Comparison of ENCODE assay signal across 8 cellular contexts in the genomic region with DNA sequence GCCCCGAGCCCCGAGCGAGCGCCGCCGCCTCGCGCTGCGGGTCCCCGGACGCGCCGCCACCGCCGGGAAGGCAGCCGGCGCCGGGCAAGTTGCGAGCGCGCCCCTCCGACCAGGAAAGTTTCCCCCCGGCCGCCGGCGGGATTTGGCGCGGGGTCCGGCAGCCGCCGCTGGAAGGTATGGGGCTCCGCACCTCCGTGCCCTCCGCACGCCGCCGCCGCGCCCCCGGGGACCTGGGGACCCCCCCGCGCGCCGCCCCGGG. TPM values are rescaled to one million over a fixed set of nuclear protein-coding genes. Genes with fewer than 3 reads are reported as not detected.
A peak's percentile ranks its signal among the peaks of the same experiment; 100 is the strongest.
DNase-seq lines count a peak whose midpoint lies in the region; ATAC-seq and TF ChIP-seq lines count a peak whose summit lies in the region.

No MANE protein-coding gene starts in this region.

- no peaks in the 10 kb centered on the region for H4K20me1 ChIP-seq in OCI-LY1 (ENCODE audit: insufficient read depth, low read length)

- no peak overlapping the region for H2AFZ ChIP-seq in OCI-LY1 (ENCODE audit: low read length)

- no peaks in the 10 kb centered on the region for H3F3A ChIP-seq in OCI-LY1 (ENCODE audit: insufficient read depth, low read length)

- H3K27ac ChIP-seq in OCI-LY1 (ENCODE audit: low read depth, low read length, poor library complexity, severe bottlenecking) (no peak overlapping the region), gastrocnemius medialis (peak overlapping the region in 3 of 4 donors; percentile 37 to 65 (median 59))

- ATAC-seq in gastrocnemius medialis (peak in 1 of 2 donors; percentile 10), HG03280 (IDR thresholded peaks at IDR 0.05; ENCODE audit: unreplicated experiment) (no peak)

- peak overlapping the region; percentile 99 for H3K4me2 ChIP-seq in OCI-LY1 (ENCODE audit: low read length)

- H3K9ac ChIP-seq in OCI-LY1 (ENCODE audit: low read length) = peak overlapping the region; percentile 68

- TF ChIP-seq CTCF in GM06990 (IDR thresholded peaks at IDR 0.05; ENCODE audit: insufficient read depth, low read length, poor library complexity, severe bottlenecking) (no peak), OCI-LY1 (IDR thresholded peaks at IDR 0.05; ENCODE audit: low read length) (no peak), fibroblast of villous mesenchyme (IDR thresholded peaks at IDR 0.05; ENCODE audit: insufficient read depth, low read depth, low read length) (no peak), gastrocnemius medialis (IDR thresholded peaks at IDR 0.05 in 4 of 5, conservative IDR thresholded peaks at IDR 0.05 in 1 of 5) (no peak)

- no peaks in the 10 kb centered on the region for H3K9me3 ChIP-seq in OCI-LY1 (ENCODE audit: low read length)
- H3K9me3 ChIP-seq in gastrocnemius medialis = no peaks in the 10 kb centered on the region

- H3K27me3 ChIP-seq in GM06990 (replicated peaks; ENCODE audit: control insufficient read depth, insufficient read depth, low read length) (no peaks in the 10 kb centered on the region; the same call in 1 of the 2 replicates), OCI-LY1 (ENCODE audit: insufficient read depth, low read length) (0 out of 2 replicates have a peak, but pooled peaks cover 3% of the 10 kb centered on the region), gastrocnemius medialis (peaks cover 13 to 17% (median 17%) of the 10 kb centered on the region in 3 donors)

- in situ Hi-C loops in gastrocnemius medialis (cut with MboI; ENCODE audit: low sequenced_read_pairs in 4 of 4) = loop anchor here in 3 of 4 donors (5.0 to 10.0 kb wide), 4 partner anchors 102 to 180 kb away; no protein-coding TSS in a partner anchor

- H3K36me3 ChIP-seq in GM06990 (ENCODE audit: control insufficient read depth, insufficient read depth, low read length) = no peaks in the 10 kb centered on the region
- H3K36me3 ChIP-seq in OCI-LY1 (ENCODE audit: insufficient read depth, low read length) = no peaks in the 10 kb centered on the region
- no peaks in the 10 kb centered on the region for H3K36me3 ChIP-seq in gastrocnemius medialis

- no peak for TF ChIP-seq POLR2A in gastrocnemius medialis (IDR thresholded peaks at IDR 0.05)

- no peak for DNase-seq in GM06990 (ENCODE audit: extremely low read depth, insufficient read length)
- no peak for DNase-seq in fibroblast of villous mesenchyme (ENCODE audit: low read depth)
- no peak for DNase-seq in gastrocnemius medialis
- no peak for DNase-seq in epidermal melanocyte (ENCODE audit: insufficient read length, low spot score)
- DNase-seq in NOMO-1 (lab: John Stamatoyannopoulos, UW; ENCODE audit: unreplicated experiment in 2 of 2) = no peak
- DNase-seq in activated effector memory CD4-positive, alpha-beta T cell treated with anti-CD3 and anti-CD28 coated beads, Interleukin-2, amount 50 U/mL, for 16 hours = no peak

- H3K79me2 ChIP-seq in OCI-LY1 (ENCODE audit: insufficient read depth, low read length) = no peaks in the 10 kb centered on the region

- H3K4me1 ChIP-seq in OCI-LY1 (ENCODE audit: insufficient read depth, low read length, severe bottlenecking) (peaks cover 18% of the 10 kb centered on the region), gastrocnemius medialis (peaks cover 0 to 9% of the 10 kb centered on the region in 2 donors)

- H3K4me3 ChIP-seq in GM06990 (replicated peaks; ENCODE audit: low read depth, low read length) = peak overlapping the region; percentile 59
- peak overlapping the region; percentile 80 for H3K4me3 ChIP-seq in OCI-LY1 (ENCODE audit: low read depth, low read length, poor library complexity, severe bottlenecking)
- peak overlapping the region; percentile 59 for H3K4me3 ChIP-seq in fibroblast of villous mesenchyme (ENCODE audit: low read depth, low read length)
- H3K4me3 ChIP-seq in gastrocnemius medialis = peak overlapping the region; percentile 59 to 94 (median 64)

- no peaks in the 10 kb centered on the region for H3K9me2 ChIP-seq in OCI-LY1 (ENCODE audit: low read depth, low read length)

- intact Hi-C loops in gastrocnemius medialis (cut with DNase I; ENCODE audit: low total_unique reads) = loop anchor here (5.0 kb wide), 1 partner anchor 165 kb away; no protein-coding TSS in a partner anchor

RNA-seq across cellular contexts. Expression of a gene that starts 0.3 kb away (rescaled TPM):
- total RNA-seq in fibroblast of villous mesenchyme (under 0.01 and 0.64 TPM in 2 replicates), gastrocnemius medialis (1 to 10 TPM; 2.1 to 9.1 (median 2.5) TPM)
